ENCODE assay signal across 7 cellular contexts in genomic region chr7:102439963-102440795, GRCh38. TPM values are rescaled to one million over a fixed set of nuclear protein-coding genes. Genes with fewer than 3 reads are reported as not detected.
DNase-seq lines count a peak whose midpoint lies in the region; TF ChIP-seq lines count a peak whose summit lies in the region.
"Had no signal": no experiment of that assay in that cellular context is flagged by ENCODE, and none has a peak within 500 bp of the region (broad histone marks: within the 10 kb centered on the region; RNA-seq: fewer than 3 reads in every experiment).

No MANE protein-coding gene starts in this region.

- TF ChIP-seq CTCF in glutamatergic neuron (IDR thresholded peaks at IDR 0.05; ENCODE audit: partially characterized antibody, unreplicated experiment): no peak

- no peaks in the 10 kb centered on the region for H3K36me3 Mint-ChIP-seq in glutamatergic neuron (ENCODE audit: unreplicated experiment)

- DNase-seq in LoVo (ENCODE audit: low spot score) (peak; percentile 64), fibroblast of gingiva (ENCODE audit: low read depth) (peak; percentile 71), DMS79 treated with DMSO at 0.1 percent for 48 hours (lab: John Stamatoyannopoulos, UW) (no peak), glutamatergic neuron (no peak)
- no peak for DNase-seq in activated CD4-positive, alpha-beta T cell treated with anti-CD3 and anti-CD28 coated beads, Interleukin-2, amount 50 U/mL, for 1 hour
- DNase-seq: naive thymus-derived CD4-positive, alpha-beta T cell had no signal

- H3K4me1 ChIP-seq in skeletal muscle tissue (ENCODE audit: control insufficient read depth in 3 of 3, insufficient read depth in 3 of 3, low read length in 3 of 3): peaks cover 8 to 11% (median 8%) of the 10 kb centered on the region in 3 donors

- no peaks in the 10 kb centered on the region for H3K9me3 ChIP-seq in skeletal muscle tissue (ENCODE audit: control insufficient read depth in 3 of 3, low read length in 3 of 3)

- no peaks in the 10 kb centered on the region for H3K27me3 ChIP-seq in skeletal muscle tissue (ENCODE audit: control insufficient read depth in 3 of 3, insufficient read depth in 3 of 3, low read length in 3 of 3)

- peaks cover 12% of the 10 kb centered on the region for H3K4me1 Mint-ChIP-seq in glutamatergic neuron (ENCODE audit: low read depth, unreplicated experiment)

- peak overlapping the region; percentile 11 to 45 (median 43) for H3K9ac ChIP-seq in skeletal muscle tissue (ENCODE audit: low read depth in 1 of 3, low read length in 3 of 3)

- H3K27ac ChIP-seq in skeletal muscle tissue (ENCODE audit: low read depth, low read length): no peak overlapping the region

- H3K4me3 Mint-ChIP-seq in glutamatergic neuron (ENCODE audit: unreplicated experiment): no peak overlapping the region
- H3K4me3 Mint-ChIP-seq: naive thymus-derived CD4-positive, alpha-beta T cell had no signal

- peaks cover 2% of the 10 kb centered on the region for H3K9me3 Mint-ChIP-seq in glutamatergic neuron (ENCODE audit: unreplicated experiment)
- H3K9me3 Mint-ChIP-seq: naive thymus-derived CD4-positive, alpha-beta T cell had no signal

- H3K27ac Mint-ChIP-seq in glutamatergic neuron (ENCODE audit: unreplicated experiment): no peak overlapping the region

- H3K4me3 ChIP-seq in skeletal muscle tissue (ENCODE audit: low read length in 3 of 3): peak overlapping the region in 1 of 3 donors; percentile 13

- H3K27me3 Mint-ChIP-seq in glutamatergic neuron (ENCODE audit: unreplicated experiment): peaks cover 2% of the 10 kb centered on the region
- H3K27me3 Mint-ChIP-seq: naive thymus-derived CD4-positive, alpha-beta T cell had no signal

- H3K36me3 ChIP-seq in skeletal muscle tissue (ENCODE audit: control insufficient read depth in 3 of 3, insufficient read depth in 3 of 3, low read length in 3 of 3): no peaks in the 10 kb centered on the region

RNA-seq across cellular contexts. Expression of gene ORAI2, which starts 6.8 kb away (rescaled TPM):
- total RNA-seq in skeletal muscle tissue (3.1 TPM), glutamatergic neuron (ENCODE audit: unreplicated experiment) (31.8 TPM)

RNA-seq across cellular contexts. Expression of gene ALKBH4, which starts 24.5 kb away (rescaled TPM):
- total RNA-seq in skeletal muscle tissue (10.4 TPM), glutamatergic neuron (ENCODE audit: unreplicated experiment) (9.8 TPM)

RNA-seq across cellular contexts. Expression of gene LRWD1, which starts 24.6 kb away (rescaled TPM):
- total RNA-seq in skeletal muscle tissue (12.5 TPM), glutamatergic neuron (ENCODE audit: unreplicated experiment) (37.0 TPM)

RNA-seq across cellular contexts. Expression of gene POLR2J, which starts 38.5 kb away (rescaled TPM):
- total RNA-seq in skeletal muscle tissue (19.8 TPM), glutamatergic neuron (ENCODE audit: unreplicated experiment) (28.4 TPM)

RNA-seq across cellular contexts. Expression of gene PRKRIP1, which starts 44.0 kb away (rescaled TPM):
- total RNA-seq in skeletal muscle tissue (9.4 TPM), glutamatergic neuron (ENCODE audit: unreplicated experiment) (31.0 TPM)

Comparison
In these comparisons a context has a peak if more than half of its experiments do, and no peak if none do; other contexts are left out.
1. DNase-seq: peak in LoVo (single experiment) and fibroblast of gingiva (single experiment); none in DMS79 treated with DMSO at 0.1 percent for 48 hours (single experiment), activated CD4-positive, alpha-beta T cell treated with anti-CD3 and anti-CD28 coated beads, Interleukin-2, amount 50 U/mL, for 1 hour (single experiment) and glutamatergic neuron (single experiment).